In genomic region chr10:11415095-11415494, GRCh38 we compare ENCODE assay signal across 18 cellular contexts.
"Had no signal": no experiment of that assay in that cellular context is flagged by ENCODE, and none has a peak within 500 bp of the region (broad histone marks: within the 10 kb centered on the region; RNA-seq: fewer than 3 reads in every experiment).

No MANE protein-coding gene starts in this region.

- H3K27ac ChIP-seq: cardiac muscle cell, foreskin keratinocyte, left lung, neutrophil, psoas muscle, suprapubic skin, tibial artery had no signal

- H3K4me3 Mint-ChIP-seq: natural killer cell treated with Interleukin-12 subunit alpha and Interleukin-12 subunit beta and Interleukin-15 and Interleukin-18, amount 100 ng/mL, for 72 hours had no signal

- H3K27ac Mint-ChIP-seq: natural killer cell treated with Interleukin-12 subunit alpha and Interleukin-12 subunit beta and Interleukin-15 and Interleukin-18, amount 100 ng/mL, for 72 hours had no signal

- ATAC-seq: foreskin keratinocyte; left lung; natural killer cell treated with Interleukin-12 subunit alpha and Interleukin-12 subunit beta and Interleukin-15 and Interleukin-18, amount 100 ng/mL, for 72 hours; psoas muscle had no signal

- H3K4me3 ChIP-seq: cardiac muscle cell, left lung, lung, psoas muscle, suprapubic skin, tibial artery had no signal

- H3K27me3 Mint-ChIP-seq: natural killer cell treated with Interleukin-12 subunit alpha and Interleukin-12 subunit beta and Interleukin-15 and Interleukin-18, amount 100 ng/mL, for 72 hours had no signal

- DNase-seq: cerebellar nuclear complex; dermis blood vessel endothelial cell; erythroblast; foreskin keratinocyte; islet precursor cell; left lung; mesenchymal stem cell; psoas muscle; retina; small intestine; stimulated activated CD4-positive, alpha-beta T cell treated with anti-CD3 and anti-CD28 coated beads, Interleukin-12 subunit alpha, Interleukin-12 subunit beta, amount 100 ng/mL, for 4 hours; stimulated activated naive CD4-positive, alpha-beta T cell treated with Interleukin-2 at 50 U/mL for 16 hours; tibial artery had no signal
